In genomic region chrX:20267599-20267923, GRCh38 we compare ENCODE assay signal across 8 cellular contexts. TPM values are rescaled to one million over a fixed set of nuclear protein-coding genes. Genes with fewer than 3 reads are reported as not detected.
DNase-seq lines count a peak whose midpoint lies in the region; ATAC-seq and TF ChIP-seq lines count a peak whose summit lies in the region.

No MANE protein-coding gene starts in this region.

- POLR2A ChIA-PET in CD8-positive, alpha-beta T cell (lab: Charles Lee) = interaction anchor here (0.8 to 1.6 kb wide), 5 partner anchors 14 to 171 kb away, joined by 3 to 4 read pairs (median 3); no protein-coding TSS in a partner anchor

- H3K27ac ChIP-seq in CD8-positive, alpha-beta T cell (ENCODE audit: low read depth, low read length) = no peak overlapping the region
- peak overlapping the region; percentile 61 for H3K27ac ChIP-seq in RWPE2 (ENCODE audit: poor library complexity, severe bottlenecking)
- peak overlapping the region; percentile 62 to 73 for H3K27ac ChIP-seq in esophagus (ENCODE audit: low read depth in 2 of 2, low read length in 1 of 2)
- peak overlapping the region; percentile 58 to 75 for H3K27ac ChIP-seq in ovary

- 1 to 19% methylated on average over 15 of the region's 15 CpGs for WGBS in esophagus, 2 donors
- WGBS in ovary, 3 donors = 23 to 36% (median 31%) methylated on average over 15 of the region's 15 CpGs

- peaks cover 11% of the 10 kb centered on the region for H3K4me1 ChIP-seq in CD8-positive, alpha-beta T cell (ENCODE audit: insufficient read depth, low read length)
- peaks cover 32% of the 10 kb centered on the region for H3K4me1 ChIP-seq in RWPE2 (ENCODE audit: insufficient read depth, poor library complexity, severe bottlenecking)
- no peaks in the 10 kb centered on the region for H3K4me1 ChIP-seq in esophagus (ENCODE audit: control insufficient read depth in 2 of 2, insufficient read depth in 2 of 2, low read length in 1 of 2)
- H3K4me1 ChIP-seq in ovary (ENCODE audit: insufficient read depth) = no peaks in the 10 kb centered on the region

- no peaks in the 10 kb centered on the region for H3K36me3 ChIP-seq in CD8-positive, alpha-beta T cell (ENCODE audit: insufficient read depth, low read length)
- H3K36me3 ChIP-seq in RWPE2 (ENCODE audit: low read depth) = no peaks in the 10 kb centered on the region
- H3K36me3 ChIP-seq in esophagus (ENCODE audit: control insufficient read depth in 2 of 2, insufficient read depth in 2 of 2, low read length in 1 of 2) = no peaks in the 10 kb centered on the region
- no peaks in the 10 kb centered on the region for H3K36me3 ChIP-seq in ovary

- peak overlapping the region; percentile 72 for H3K4me3 ChIP-seq in CD8-positive, alpha-beta T cell (ENCODE audit: low read depth, low read length)
- H3K4me3 ChIP-seq in RWPE2 (ENCODE audit: severe bottlenecking) = peak overlapping the region; percentile 61
- H3K4me3 ChIP-seq in esophagus (ENCODE audit: low read depth in 1 of 2, low read length in 2 of 2) = peak overlapping the region; percentile 60 to 63
- peak overlapping the region; percentile 43 for H3K4me3 ChIP-seq in ovary

- TF ChIP-seq EP300 in ovary (IDR thresholded peaks at IDR 0.05) = no peak

- H3K4me1 Mint-ChIP-seq in CD8-positive, alpha-beta T cell (ENCODE audit: low read depth) = peaks cover 16% of the 10 kb centered on the region

- no peak for ATAC-seq in CD8-positive, alpha-beta T cell
- ATAC-seq in RWPE2 (ENCODE audit: low read depth) = no peak
- ATAC-seq in GM18868 (IDR thresholded peaks at IDR 0.05; ENCODE audit: unreplicated experiment) = no peak
- ATAC-seq in GM19463 (IDR thresholded peaks at IDR 0.05; ENCODE audit: unreplicated experiment) = no peak

- H3K27ac Mint-ChIP-seq in CD8-positive, alpha-beta T cell = peak overlapping the region; percentile 96

- DNase-seq in CD8-positive, alpha-beta T cell = no peak
- DNase-seq in RWPE2 (ENCODE audit: low spot score) = no peak
- no peak for DNase-seq in ovary
- no peak for DNase-seq in activated CD4-positive, CD25-positive, alpha-beta regulatory T cell treated with anti-CD3 and anti-CD28 coated beads, Interleukin-2, amount 50 U/mL, for 72 hours
- DNase-seq in NCI-H526 (lab: John Stamatoyannopoulos, UW) = no peak

- intact Hi-C loops in CD8-positive, alpha-beta T cell (cut with DNase I, micrococcal nuclease) = loop anchor here in 1 of 2 experiments (2.0 to 5.0 kb wide), 3 partner anchors 15 to 1570 kb away; partner anchors contain the start of genes EIF1AX and MBTPS2
- intact Hi-C loops in ovary (cut with DNase I) = loop anchor here in 1 of 4 donors (5.0 kb wide), 1 partner anchor 125 kb away; the partner anchor contains the start of gene EIF1AX

- H3K9me3 ChIP-seq in CD8-positive, alpha-beta T cell (ENCODE audit: low read length) = no peaks in the 10 kb centered on the region
- H3K9me3 ChIP-seq in RWPE2 (ENCODE audit: severe bottlenecking) (no peaks in the 10 kb centered on the region), esophagus (ENCODE audit: control insufficient read depth in 2 of 2, insufficient read depth in 1 of 2, low read depth in 1 of 2, low read length in 1 of 2) (no peaks in the 10 kb centered on the region), ovary (no peaks in the 10 kb centered on the region)

- CTCF ChIA-PET in CD8-positive, alpha-beta T cell (lab: Charles Lee) = interaction anchor here (1.1 kb wide), 1 partner anchor 16 kb away, joined by 3 read pairs; no protein-coding TSS in a partner anchor

- no peaks in the 10 kb centered on the region for H3K9me3 Mint-ChIP-seq in CD8-positive, alpha-beta T cell

- H3K4me3 Mint-ChIP-seq in CD8-positive, alpha-beta T cell = peak overlapping the region; percentile 94

- TF ChIP-seq CTCF in CD8-positive, alpha-beta T cell (IDR thresholded peaks at IDR 0.05) = no peak
- TF ChIP-seq CTCF in RWPE2 (IDR thresholded peaks at IDR 0.05; ENCODE audit: poor library complexity, severe bottlenecking) = no peak
- no peak for TF ChIP-seq CTCF in ovary (IDR thresholded peaks at IDR 0.05)

- no peaks in the 10 kb centered on the region for H3K27me3 Mint-ChIP-seq in CD8-positive, alpha-beta T cell (ENCODE audit: low read depth)

- no peaks in the 10 kb centered on the region for H3K27me3 ChIP-seq in CD8-positive, alpha-beta T cell (ENCODE audit: insufficient read depth, low read length)
- H3K27me3 ChIP-seq in RWPE2 (ENCODE audit: insufficient read depth, poor library complexity, severe bottlenecking) (no peaks in the 10 kb centered on the region), esophagus (ENCODE audit: control insufficient read depth in 1 of 2, insufficient read depth in 2 of 2, low read length in 2 of 2) (no peaks in the 10 kb centered on the region), ovary (no peaks in the 10 kb centered on the region)

- TF ChIP-seq POLR2A in ovary (IDR thresholded peaks at IDR 0.05) = no peak

- peaks cover 8% of the 10 kb centered on the region for H3K36me3 Mint-ChIP-seq in CD8-positive, alpha-beta T cell

RNA-seq across cellular contexts. Expression of gene RPS6KA3, which starts 0.9 kb away (rescaled TPM):
- 10 to 100 TPM; 36.9 to 37.3 TPM for total RNA-seq in CD8-positive, alpha-beta T cell
- polyA plus RNA-seq in esophagus = 1 to 10 TPM; 4.9 to 8.4 TPM
- 10 to 100 TPM; 17.2 to 30.3 (median 26.9) TPM for total RNA-seq in ovary
- polyA plus RNA-seq in ovary = 10 to 100 TPM; 10.1 to 20.0 TPM
